ENCODE assay signal across 16 cellular contexts in genomic region chr9:22622823-22623222, GRCh38.
"Had no signal": no experiment of that assay in that cellular context is flagged by ENCODE, and none has a peak within 500 bp of the region (broad histone marks: within the 10 kb centered on the region; RNA-seq: fewer than 3 reads in every experiment).

No MANE protein-coding gene starts in this region.

- H3K4me3 ChIP-seq: cardiac muscle cell, psoas muscle, thoracic aorta, uterus had no signal

- DNase-seq: activated CD4-positive, CD25-positive, alpha-beta regulatory T cell treated with anti-CD3 and anti-CD28 coated beads, Interleukin-2, amount 50 U/mL, for 72 hours; activated CD8-positive, alpha-beta memory T cell treated with anti-CD3 and anti-CD28 coated beads, Interleukin-2, amount 50 U/mL, for 4 hours; activated CD8-positive, alpha-beta T cell treated with anti-CD3 and anti-CD28 coated beads for 36 hours; activated gamma-delta T cell treated with Interleukin-2 at 50 U/mL for 16 hours; activated naive CD8-positive, alpha-beta T cell treated with anti-CD3 and anti-CD28 coated beads for 36 hours; activated T-cell treated with anti-CD3 and anti-CD28 coated beads, Interleukin-2, amount 50 U/mL, for 72 hours; hippocampal formation; psoas muscle; stimulated activated CD4-positive, alpha-beta T cell treated with anti-CD3 and anti-CD28 coated beads, Interleukin-15, amount 100 ng/mL, for 24 hours; stimulated activated CD4-positive, alpha-beta T cell treated with anti-CD3 and anti-CD28 coated beads, Interleukin-4, amount 100 ng/mL, for 24 hours; stimulated activated naive CD8-positive, alpha-beta T cell treated with anti-CD3 and anti-CD28 coated beads, Interleukin-15, amount 100 ng/mL, for 72 hours; SW 1271; uterus had no signal

- H3K36me3 ChIP-seq: cardiac muscle cell, thoracic aorta, uterus had no signal

- ATAC-seq: activated CD8-positive, alpha-beta T cell treated with anti-CD3 and anti-CD28 coated beads for 36 hours; activated T-cell treated with anti-CD3 and anti-CD28 coated beads, Interleukin-2, amount 50 U/mL, for 72 hours; psoas muscle; stimulated activated naive CD8-positive, alpha-beta T cell treated with anti-CD3 and anti-CD28 coated beads, Interleukin-15, amount 100 ng/mL, for 72 hours had no signal

- H3K27ac ChIP-seq: cardiac muscle cell, psoas muscle, thoracic aorta had no signal

- H3K9me3 ChIP-seq: psoas muscle, thoracic aorta, uterus had no signal

- H3K4me1 ChIP-seq: uterus had no signal

- FAIRE-seq: astrocyte had no signal

- H3K27me3 ChIP-seq: cardiac muscle cell, uterus had no signal
